ENCODE assay signal across 23 cellular contexts in the genomic region with DNA sequence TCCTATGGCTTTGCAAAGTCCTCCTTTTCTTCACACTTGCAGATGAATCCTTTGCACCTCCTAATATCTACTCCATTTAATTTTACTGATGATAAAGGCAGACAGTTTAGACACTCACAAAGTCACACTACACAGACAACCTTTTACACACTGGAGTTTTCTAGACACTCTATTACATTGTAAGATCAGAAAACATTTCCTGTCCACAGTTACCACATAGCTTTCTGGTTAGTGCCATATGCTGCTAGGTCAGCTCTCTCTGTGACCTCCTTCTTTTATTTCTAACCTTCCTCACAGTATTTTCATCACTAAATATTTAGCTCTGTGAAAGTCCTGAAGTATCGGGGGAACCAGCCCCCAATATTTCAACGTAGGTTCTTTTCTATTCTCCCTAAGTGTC. TPM values are rescaled to one million over a fixed set of nuclear protein-coding genes. Genes with fewer than 3 reads are reported as not detected.
A peak's percentile ranks its signal among the peaks of the same experiment; 100 is the strongest.
DNase-seq lines count a peak whose midpoint lies in the region; ATAC-seq and TF ChIP-seq lines count a peak whose summit lies in the region.
"Had no signal": no experiment of that assay in that cellular context is flagged by ENCODE, and none has a peak within 500 bp of the region (broad histone marks: within the 10 kb centered on the region; RNA-seq: fewer than 3 reads in every experiment).

No MANE protein-coding gene starts in this region.

- CTCF ChIA-PET in activated CD8-positive, alpha-beta memory T cell treated with anti-CD3 and anti-CD28 coated beads, Interleukin-2, amount 10 ng/mL, durations not matched to agents 7 days and 5 days (lab: Charles Lee): no interaction called here

- H3K4me1 ChIP-seq in adipocyte (ENCODE audit: control insufficient read depth, insufficient read depth, low read length) (peaks cover 36% of the 10 kb centered on the region), uterus (no peaks in the 10 kb centered on the region)
- H3K4me1 ChIP-seq: HAP-1 had no signal

- peak overlapping the region; percentile 7 for H3K4me3 Mint-ChIP-seq in activated T-cell treated with anti-CD3 and anti-CD28 coated beads, Interleukin-2, amount 50 U/mL, for 4 hours
- no peak overlapping the region for H3K4me3 Mint-ChIP-seq in activated T-cell treated with anti-CD3 and anti-CD28 coated beads, Interleukin-2, amount 50 U/mL, for 24 hours
- peak overlapping the region; percentile 95 to 100 (median 99) for H3K4me3 Mint-ChIP-seq in immature natural killer cell
- no peak overlapping the region for H3K4me3 Mint-ChIP-seq in activated CD8-positive, alpha-beta memory T cell treated with anti-CD3 and anti-CD28 coated beads, Interleukin-2, amount 10 ng/mL, durations not matched to agents 7 days and 5 days
- H3K4me3 Mint-ChIP-seq: CD8-positive, alpha-beta T cell had no signal

- H3K9me3 Mint-ChIP-seq in activated T-cell treated with anti-CD3 and anti-CD28 coated beads, Interleukin-2, amount 50 U/mL, for 4 hours: no peaks in the 10 kb centered on the region
- H3K9me3 Mint-ChIP-seq in activated T-cell treated with anti-CD3 and anti-CD28 coated beads, Interleukin-2, amount 50 U/mL, for 24 hours: no peaks in the 10 kb centered on the region
- H3K9me3 Mint-ChIP-seq in immature natural killer cell: no peaks in the 10 kb centered on the region
- H3K9me3 Mint-ChIP-seq in activated CD8-positive, alpha-beta memory T cell treated with anti-CD3 and anti-CD28 coated beads, Interleukin-2, amount 10 ng/mL, durations not matched to agents 7 days and 5 days (ENCODE audit: low read depth): no peaks in the 10 kb centered on the region
- H3K9me3 Mint-ChIP-seq: CD8-positive, alpha-beta T cell had no signal

- H3K4me3 ChIP-seq in adipocyte (ENCODE audit: low read length) (peak overlapping the region; percentile 38), uterus (no peak overlapping the region)
- H3K4me3 ChIP-seq: HAP-1 had no signal

- no peak overlapping the region for H3K27ac ChIP-seq in uterus
- H3K27ac ChIP-seq: 22Rv1 had no signal

- no peaks in the 10 kb centered on the region for H3K36me3 Mint-ChIP-seq in activated T-cell treated with anti-CD3 and anti-CD28 coated beads, Interleukin-2, amount 50 U/mL, for 4 hours (ENCODE audit: insufficient read depth)
- H3K36me3 Mint-ChIP-seq in activated T-cell treated with anti-CD3 and anti-CD28 coated beads, Interleukin-2, amount 50 U/mL, for 24 hours (ENCODE audit: low read depth): no peaks in the 10 kb centered on the region
- H3K36me3 Mint-ChIP-seq in immature natural killer cell: peaks cover 19 to 63% (median 50%) of the 10 kb centered on the region in 3 donors
- no peaks in the 10 kb centered on the region for H3K36me3 Mint-ChIP-seq in activated CD8-positive, alpha-beta memory T cell treated with anti-CD3 and anti-CD28 coated beads, Interleukin-2, amount 10 ng/mL, durations not matched to agents 7 days and 5 days
- H3K36me3 Mint-ChIP-seq: CD8-positive, alpha-beta T cell had no signal

- no peak overlapping the region for H3K27ac Mint-ChIP-seq in activated T-cell treated with anti-CD3 and anti-CD28 coated beads, Interleukin-2, amount 50 U/mL, for 24 hours
- H3K27ac Mint-ChIP-seq in immature natural killer cell: peak overlapping the region; percentile 87 to 100 (median 98)
- no peak overlapping the region for H3K27ac Mint-ChIP-seq in activated CD8-positive, alpha-beta memory T cell treated with anti-CD3 and anti-CD28 coated beads, Interleukin-2, amount 10 ng/mL, durations not matched to agents 7 days and 5 days
- H3K27ac Mint-ChIP-seq: CD8-positive, alpha-beta T cell had no signal

- intact Hi-C loops in uterus (cut with DNase I; ENCODE audit: low total_unique reads): no loop called here

- no peak for TF ChIP-seq POLR2A in uterus (IDR thresholded peaks at IDR 0.05)

- no peaks in the 10 kb centered on the region for H3K4me1 Mint-ChIP-seq in activated T-cell treated with anti-CD3 and anti-CD28 coated beads, Interleukin-2, amount 50 U/mL, for 4 hours (ENCODE audit: low read depth)
- no peaks in the 10 kb centered on the region for H3K4me1 Mint-ChIP-seq in activated T-cell treated with anti-CD3 and anti-CD28 coated beads, Interleukin-2, amount 50 U/mL, for 24 hours (ENCODE audit: low read depth)
- peaks cover 75 to 86% of the 10 kb centered on the region in 2 donors for H3K4me1 Mint-ChIP-seq in immature natural killer cell
- no peaks in the 10 kb centered on the region for H3K4me1 Mint-ChIP-seq in activated CD8-positive, alpha-beta memory T cell treated with anti-CD3 and anti-CD28 coated beads, Interleukin-2, amount 10 ng/mL, durations not matched to agents 7 days and 5 days

- peak overlapping the region; percentile 58 for H3K9ac ChIP-seq in adipocyte (ENCODE audit: low read length)

- no peaks in the 10 kb centered on the region for H3K36me3 ChIP-seq in adipocyte (ENCODE audit: control insufficient read depth, insufficient read depth, low read length, severe bottlenecking)
- no peaks in the 10 kb centered on the region for H3K36me3 ChIP-seq in uterus
- H3K36me3 ChIP-seq: HAP-1 had no signal

- ATAC-seq in activated T-cell treated with anti-CD3 and anti-CD28 coated beads, Interleukin-2, amount 50 U/mL, for 4 hours: no peak
- ATAC-seq in activated CD8-positive, alpha-beta memory T cell treated with anti-CD3 and anti-CD28 coated beads, Interleukin-2, amount 10 ng/mL, durations not matched to agents 7 days and 5 days: no peak
- ATAC-seq in GM21447 (IDR thresholded peaks at IDR 0.05; ENCODE audit: unreplicated experiment) (no peak), HG02884 (IDR thresholded peaks at IDR 0.05; ENCODE audit: unreplicated experiment) (no peak)
- ATAC-seq: CD8-positive, alpha-beta T cell had no signal

- DNase-seq in activated T-cell treated with anti-CD3 and anti-CD28 coated beads, Interleukin-2, amount 50 U/mL, for 4 hours: no peak
- DNase-seq in activated T-cell treated with anti-CD3 and anti-CD28 coated beads, Interleukin-2, amount 50 U/mL, for 24 hours: no peak
- DNase-seq in adipocyte (ENCODE audit: low read depth) (no peak), immature natural killer cell (peak; percentile 30 to 42 (median 41)), uterus (no peak)
- no peak for DNase-seq in activated CD8-positive, alpha-beta memory T cell treated with anti-CD3 and anti-CD28 coated beads, Interleukin-2, amount 10 ng/mL, durations not matched to agents 7 days and 5 days
- DNase-seq: AML-193; C1 segment of cervical spinal cord; CD8-positive, alpha-beta T cell; MV-4-11; NCI-H1105 treated with DMSO at 0.1 percent for 48 hours; NCI-H2029 treated with DMSO at 0.1 percent for 48 hours; NCI-H2171; NCI-H446; NCI-H526 treated with DMSO at 0.1 percent for 48 hours; Right ventricle myocardium superior had no signal

- H3K27me3 Mint-ChIP-seq in activated T-cell treated with anti-CD3 and anti-CD28 coated beads, Interleukin-2, amount 50 U/mL, for 4 hours (ENCODE audit: low read depth): peaks cover 14% of the 10 kb centered on the region
- H3K27me3 Mint-ChIP-seq in activated T-cell treated with anti-CD3 and anti-CD28 coated beads, Interleukin-2, amount 50 U/mL, for 24 hours: peaks cover 24% of the 10 kb centered on the region
- H3K27me3 Mint-ChIP-seq in immature natural killer cell (ENCODE audit: low read depth in 3 of 3): peaks cover 0 to 11% (median 11%) of the 10 kb centered on the region in 3 donors
- H3K27me3 Mint-ChIP-seq in activated CD8-positive, alpha-beta memory T cell treated with anti-CD3 and anti-CD28 coated beads, Interleukin-2, amount 10 ng/mL, durations not matched to agents 7 days and 5 days: peaks cover 12% of the 10 kb centered on the region

- H3K27me3 ChIP-seq in adipocyte (replicated peaks; ENCODE audit: control insufficient read depth, insufficient read depth, low read length) (no peaks in the 10 kb centered on the region), uterus (no peaks in the 10 kb centered on the region)

- H3K9me3 ChIP-seq in adipocyte (ENCODE audit: control insufficient read depth, low read length) (no peaks in the 10 kb centered on the region), uterus (no peaks in the 10 kb centered on the region)
- H3K9me3 ChIP-seq: HAP-1 had no signal

- no peak for TF ChIP-seq CTCF in uterus (IDR thresholded peaks at IDR 0.05)

RNA-seq across cellular contexts. Expression of gene SH2D1B, which starts 5.1 kb away (rescaled TPM):
- under 1 TPM in 1 of 3 donors, not detected in 2; 0.11 TPM for total RNA-seq in activated T-cell treated with anti-CD3 and anti-CD28 coated beads, Interleukin-2, amount 50 U/mL, for 4 hours
- 1,000 to 10,000 TPM in 1 of 3 donors, 100 to 1,000 TPM in 2; 598 to 1,411 (median 608) TPM for polyA plus RNA-seq in immature natural killer cell
- not detected for total RNA-seq in activated CD8-positive, alpha-beta memory T cell treated with anti-CD3 and anti-CD28 coated beads, Interleukin-2, amount 10 ng/mL, durations not matched to agents 7 days and 5 days
- under 1 TPM in 2 of 4 donors, not detected in 2; 0.21 to 0.27 TPM for total RNA-seq in uterus
- total RNA-seq: CD8-positive, alpha-beta T cell; SK-MEL-5 had no signal

RNA-seq across cellular contexts. Expression of gene C1orf226, which starts 25.3 kb away (rescaled TPM):
- total RNA-seq in activated T-cell treated with anti-CD3 and anti-CD28 coated beads, Interleukin-2, amount 50 U/mL, for 4 hours: under 1 TPM in 2 of 3 donors, not detected in 1; 0.10 to 0.11 TPM
- polyA plus RNA-seq in immature natural killer cell: not detected
- total RNA-seq in activated CD8-positive, alpha-beta memory T cell treated with anti-CD3 and anti-CD28 coated beads, Interleukin-2, amount 10 ng/mL, durations not matched to agents 7 days and 5 days: not detected
- total RNA-seq in uterus: 10 to 100 TPM in 1 of 4 donors, 1 to 10 TPM in 3; 1.3 to 24.4 (median 4.8) TPM
- total RNA-seq: CD8-positive, alpha-beta T cell had no signal

RNA-seq across cellular contexts. Expression of gene SPATA46, which starts 30.2 kb away (rescaled TPM):
- total RNA-seq in activated T-cell treated with anti-CD3 and anti-CD28 coated beads, Interleukin-2, amount 50 U/mL, for 4 hours: not detected
- polyA plus RNA-seq in immature natural killer cell: under 1 TPM in 1 of 3 donors, not detected in 2; 0.22 TPM
- total RNA-seq in activated CD8-positive, alpha-beta memory T cell treated with anti-CD3 and anti-CD28 coated beads, Interleukin-2, amount 10 ng/mL, durations not matched to agents 7 days and 5 days: not detected
- total RNA-seq in uterus: not detected
- total RNA-seq: CD8-positive, alpha-beta T cell; Daoy; Right ventricle myocardium superior; RPMI7951 had no signal

Comparison
In these comparisons a context has a peak if more than half of its experiments do, and no peak if none do; other contexts are left out.
1. H3K4me3 Mint-ChIP-seq: peak in activated T-cell treated with anti-CD3 and anti-CD28 coated beads, Interleukin-2, amount 50 U/mL, for 4 hours (single experiment) and immature natural killer cell (5 of 5); none in activated T-cell treated with anti-CD3 and anti-CD28 coated beads, Interleukin-2, amount 50 U/mL, for 24 hours (single experiment) and activated CD8-positive, alpha-beta memory T cell treated with anti-CD3 and anti-CD28 coated beads, Interleukin-2, amount 10 ng/mL, durations not matched to agents 7 days and 5 days (single experiment).
2. DNase-seq: peak in immature natural killer cell (3 of 3); none in activated T-cell treated with anti-CD3 and anti-CD28 coated beads, Interleukin-2, amount 50 U/mL, for 4 hours (single experiment), activated T-cell treated with anti-CD3 and anti-CD28 coated beads, Interleukin-2, amount 50 U/mL, for 24 hours (single experiment), adipocyte (single experiment), activated CD8-positive, alpha-beta memory T cell treated with anti-CD3 and anti-CD28 coated beads, Interleukin-2, amount 10 ng/mL, durations not matched to agents 7 days and 5 days (single experiment) and uterus (0 of 2).
3. H3K27ac Mint-ChIP-seq: peak in immature natural killer cell (6 of 6); none in activated T-cell treated with anti-CD3 and anti-CD28 coated beads, Interleukin-2, amount 50 U/mL, for 24 hours (single experiment) and activated CD8-positive, alpha-beta memory T cell treated with anti-CD3 and anti-CD28 coated beads, Interleukin-2, amount 10 ng/mL, durations not matched to agents 7 days and 5 days (single experiment).